ENCODE assay signal across 1 cellular context in genomic region chr1:228073870-228074545, GRCh38.
TF ChIP-seq lines count a peak whose summit lies in the region.

No MANE protein-coding gene starts in this region.

TF ChIP-seq in GM12878, 131 proteins besides CTCF, POLR2A, EP300 and RAD21:
- no peak for TF ChIP-seq RUNX3 (IDR thresholded peaks at IDR 0.05; ENCODE audit: low read length)
- TF ChIP-seq PAX8 (IDR thresholded peaks at IDR 0.05): no peak
- peak; percentile 26; the same call in 1 of the 2 replicates for TF ChIP-seq SMC3 (IDR thresholded peaks at IDR 0.05; ENCODE audit: borderline replicate concordance, low read length)
- no peak for TF ChIP-seq CEBPB (IDR thresholded peaks at IDR 0.05; ENCODE audit: borderline replicate concordance in 1 of 2, low read depth in 2 of 2, low read length in 2 of 2)
- TF ChIP-seq NR2F1 (conservative IDR thresholded peaks at IDR 0.05): 0 out of 2 replicates have a peak, but pooled peaks have one; percentile 16
- no peak for TF ChIP-seq CBX3 (IDR thresholded peaks at IDR 0.05; ENCODE audit: borderline replicate concordance, low read depth)
- TF ChIP-seq EED (IDR thresholded peaks at IDR 0.05; ENCODE audit: low read depth): no peak
- no peak for TF ChIP-seq KDM1A (IDR thresholded peaks at IDR 0.05; ENCODE audit: borderline replicate concordance)
- TF ChIP-seq SMARCA5 (IDR thresholded peaks at IDR 0.05): no peak
